22 cellular contexts compared by ENCODE assay signal in genomic region chr11:35242412-35242811, GRCh38.
DNase-seq lines count a peak whose midpoint lies in the region; ATAC-seq, FAIRE-seq and TF ChIP-seq lines count a peak whose summit lies in the region.
"Had no signal": no experiment of that assay in that cellular context is flagged by ENCODE, and none has a peak within 500 bp of the region (broad histone marks: within the 10 kb centered on the region; RNA-seq: fewer than 3 reads in every experiment).

No MANE protein-coding gene starts in this region.

- H3K27me3 ChIP-seq in astrocyte (ENCODE audit: insufficient read depth, low read length), result no peaks in the 10 kb centered on the region
- H3K27me3 ChIP-seq: colonic mucosa, thyroid gland had no signal

- peak overlapping the region; percentile 17 for H3K4me2 ChIP-seq in astrocyte (ENCODE audit: low read length)

- TF ChIP-seq CTCF in HFFc6 (IDR thresholded peaks at IDR 0.05), result no peak
- no peak for TF ChIP-seq CTCF in astrocyte (IDR thresholded peaks at IDR 0.05; ENCODE audit: insufficient read depth, low read depth, low read length)

- no peak for DNase-seq in activated T-cell treated with anti-CD3 and anti-CD28 coated beads, Interleukin-2, amount 50 U/mL, for 72 hours
- DNase-seq in activated T-cell treated with anti-CD3 and anti-CD28 coated beads, Interleukin-2, amount 50 U/mL, for 48 hours, result no peak
- DNase-seq in HFFc6, result peak; percentile 85
- no peak for DNase-seq in astrocyte (ENCODE audit: low read depth)
- no peak for DNase-seq in naive thymus-derived CD8-positive, alpha-beta T cell
- DNase-seq in GM12892 (ENCODE audit: insufficient read length), result no peak
- no peak for DNase-seq in NCI-H2196 (lab: John Stamatoyannopoulos, UW; ENCODE audit: unreplicated experiment)
- DNase-seq: activated CD4-positive, alpha-beta T cell treated with anti-CD3 and anti-CD28 coated beads, Interleukin-2, amount 50 U/mL, for 1 hour; activated CD8-positive, alpha-beta memory T cell treated with anti-CD3 and anti-CD28 coated beads, Interleukin-2, amount 50 U/mL, for 48 hours; activated gamma-delta T cell treated with Interleukin-2 at 50 U/mL for 16 hours; colonic mucosa; HCEC 1CT; mesendoderm; NCI-H748 treated with DMSO at 0.1 percent for 48 hours; psoas muscle; stimulated activated CD4-positive, alpha-beta T cell treated with anti-CD3 and anti-CD28 coated beads, Interleukin-2, amount 100 ng/mL, for 24 hours; thyroid gland had no signal

- no peaks in the 10 kb centered on the region for H4K20me1 ChIP-seq in astrocyte (ENCODE audit: insufficient read depth, low read length)

- peak overlapping the region; percentile 14 for H3K27ac Mint-ChIP-seq in activated T-cell treated with anti-CD3 and anti-CD28 coated beads, Interleukin-2, amount 50 U/mL, for 72 hours
- H3K27ac Mint-ChIP-seq in HFFc6, result peak overlapping the region; percentile 90
- no peak overlapping the region for H3K27ac Mint-ChIP-seq in astrocyte (ENCODE audit: unreplicated experiment)
- peak overlapping the region; percentile 85 to 95 (median 90) for H3K27ac Mint-ChIP-seq in naive thymus-derived CD8-positive, alpha-beta T cell

- H3K79me2 ChIP-seq in astrocyte (ENCODE audit: insufficient read depth, low read length), result no peaks in the 10 kb centered on the region

- H3K4me1 Mint-ChIP-seq in activated T-cell treated with anti-CD3 and anti-CD28 coated beads, Interleukin-2, amount 50 U/mL, for 72 hours (ENCODE audit: low read depth), result peaks cover 73% of the 10 kb centered on the region
- peaks cover 63% of the 10 kb centered on the region for H3K4me1 Mint-ChIP-seq in HFFc6 (ENCODE audit: low read depth)
- peaks cover 2% of the 10 kb centered on the region for H3K4me1 Mint-ChIP-seq in astrocyte (ENCODE audit: low read depth, unreplicated experiment)
- H3K4me1 Mint-ChIP-seq in naive thymus-derived CD8-positive, alpha-beta T cell, result peaks cover 37 to 88% (median 80%) of the 10 kb centered on the region in 4 donors

- no peaks in the 10 kb centered on the region for H3K4me1 ChIP-seq in astrocyte (ENCODE audit: insufficient read depth, low read length)
- H3K4me1 ChIP-seq: colonic mucosa, psoas muscle had no signal

- peaks cover 0 to 2% of the 10 kb centered on the region in 2 donors for H3K36me3 Mint-ChIP-seq in activated T-cell treated with anti-CD3 and anti-CD28 coated beads, Interleukin-2, amount 50 U/mL, for 72 hours (ENCODE audit: insufficient read depth in 2 of 2)
- H3K36me3 Mint-ChIP-seq in HFFc6 (ENCODE audit: low read depth) (peaks cover 8% of the 10 kb centered on the region), astrocyte (ENCODE audit: low read depth, unreplicated experiment) (no peaks in the 10 kb centered on the region)
- H3K36me3 Mint-ChIP-seq in naive thymus-derived CD8-positive, alpha-beta T cell, result peaks cover 0 to 5% (median 2%) of the 10 kb centered on the region in 3 donors

- peak overlapping the region; percentile 8 for H3K27ac ChIP-seq in astrocyte (ENCODE audit: low read depth, low read length)
- H3K27ac ChIP-seq: C4-2B, colonic mucosa, psoas muscle, thyroid gland had no signal

- no peak overlapping the region for H3K4me3 ChIP-seq in astrocyte (ENCODE audit: insufficient read depth, low read depth, low read length)
- H3K4me3 ChIP-seq: colonic mucosa, psoas muscle, skin epidermis, thyroid gland had no signal

- no peak overlapping the region for H3K9ac ChIP-seq in astrocyte (ENCODE audit: low read length)

- no peaks in the 10 kb centered on the region for H3K27me3 Mint-ChIP-seq in activated T-cell treated with anti-CD3 and anti-CD28 coated beads, Interleukin-2, amount 50 U/mL, for 72 hours (ENCODE audit: low read depth)
- peaks cover 1% of the 10 kb centered on the region; the same call in 1 of the 2 replicates for H3K27me3 Mint-ChIP-seq in HFFc6 (ENCODE audit: insufficient read depth)
- peaks cover 4% of the 10 kb centered on the region for H3K27me3 Mint-ChIP-seq in astrocyte (ENCODE audit: low read depth, unreplicated experiment)
- H3K27me3 Mint-ChIP-seq in naive thymus-derived CD8-positive, alpha-beta T cell, result no peaks in the 10 kb centered on the region

- H3K9me3 Mint-ChIP-seq in activated T-cell treated with anti-CD3 and anti-CD28 coated beads, Interleukin-2, amount 50 U/mL, for 72 hours, result no peaks in the 10 kb centered on the region
- H3K9me3 Mint-ChIP-seq in HFFc6 (no peaks in the 10 kb centered on the region; the same call in 1 of the 2 replicates), astrocyte (ENCODE audit: unreplicated experiment) (no peaks in the 10 kb centered on the region)
- H3K9me3 Mint-ChIP-seq in naive thymus-derived CD8-positive, alpha-beta T cell, result peaks cover 0 to 2% (median 0%) of the 10 kb centered on the region in 9 donors

- no peaks in the 10 kb centered on the region for H3K9me3 ChIP-seq in astrocyte (ENCODE audit: insufficient read depth, low read depth, low read length)
- H3K9me3 ChIP-seq: colonic mucosa, psoas muscle, thyroid gland had no signal

- H3K4me3 Mint-ChIP-seq in activated T-cell treated with anti-CD3 and anti-CD28 coated beads, Interleukin-2, amount 50 U/mL, for 72 hours, result peak overlapping the region; percentile 6 to 38
- H3K4me3 Mint-ChIP-seq in HFFc6, result peak overlapping the region; percentile 38; the same call in 1 of the 2 replicates
- no peak overlapping the region for H3K4me3 Mint-ChIP-seq in astrocyte (ENCODE audit: unreplicated experiment)
- peak overlapping the region in 9 of 10 donors; percentile 1 to 74 (median 49) for H3K4me3 Mint-ChIP-seq in naive thymus-derived CD8-positive, alpha-beta T cell

- H2AFZ ChIP-seq in astrocyte (ENCODE audit: low read depth, low read length), result no peak overlapping the region

- no peaks in the 10 kb centered on the region for H3K36me3 ChIP-seq in astrocyte (ENCODE audit: insufficient read depth, low read length)
- H3K36me3 ChIP-seq: colonic mucosa, thyroid gland had no signal

- POLR2A ChIA-PET in naive thymus-derived CD8-positive, alpha-beta T cell (lab: Charles Lee), result interaction anchor here (1.2 to 6.4 kb wide), 3 partner anchors 7 to 78 kb away, joined by 3 to 46 read pairs (median 3); no protein-coding TSS in a partner anchor

- ATAC-seq in activated T-cell treated with anti-CD3 and anti-CD28 coated beads, Interleukin-2, amount 50 U/mL, for 72 hours (replicated peaks in 1 of 2), result peak in 1 of 2 donors; percentile 7
- ATAC-seq in naive thymus-derived CD8-positive, alpha-beta T cell, result peak in 1 of 2 donors; percentile 5
- ATAC-seq in HG03571 (IDR thresholded peaks at IDR 0.05; ENCODE audit: unreplicated experiment), result no peak
- ATAC-seq: HepG2, psoas muscle had no signal

- FAIRE-seq in astrocyte (lab: Jason Lieb, UNC), result no peak
- no peak for FAIRE-seq in GM12892 (lab: Jason Lieb, UNC)
- FAIRE-seq: endometrium, HepG2 had no signal

- TF ChIP-seq POLR2A in GM12892 (IDR thresholded peaks at IDR 0.05; ENCODE audit: low read depth, low read length), result no peak
